ENCODE assay signal across 11 cellular contexts in genomic region chr15:74108611-74109010, GRCh38. TPM values are rescaled to one million over a fixed set of nuclear protein-coding genes. Genes with fewer than 3 reads are reported as not detected.
DNase-seq lines count a peak whose midpoint lies in the region; ATAC-seq, FAIRE-seq and TF ChIP-seq lines count a peak whose summit lies in the region.
"Not testable (repeated sequence)": the region's sequence is repeated elsewhere in the genome, so short reads cannot be mapped to it uniquely, and the experiment has no call there.
"Had no signal": no experiment of that assay in that cellular context is flagged by ENCODE, and none has a peak within 500 bp of the region (broad histone marks: within the 10 kb centered on the region; RNA-seq: fewer than 3 reads in every experiment).

No MANE protein-coding gene starts in this region.

- H3K9me2 ChIP-seq in PC-9 (ENCODE audit: insufficient read depth): not testable (repeated sequence)

- not testable (repeated sequence) for ATAC-seq in DND-41 (ENCODE audit: insufficient read depth, low read depth); GM12878

- not testable (repeated sequence) for H3K36me3 ChIP-seq in DND-41 (ENCODE audit: insufficient read depth, low read length); PC-9 (ENCODE audit: low read depth); GM12878 (ENCODE audit: control insufficient read depth in 2 of 2, insufficient read depth in 2 of 2, low read length in 1 of 2)

- H3K27ac ChIP-seq in DND-41 (ENCODE audit: low read length); PC-9; GM12878 (ENCODE audit: control insufficient read depth, insufficient read depth): not testable (repeated sequence)

- TF ChIP-seq EP300 in GM12878 (IDR thresholded peaks at IDR 0.05; ENCODE audit: borderline replicate concordance in 1 of 2, control insufficient read depth in 1 of 2, low read depth in 2 of 2, low read length in 2 of 2): not testable (repeated sequence)

- not testable (repeated sequence) for H2AFZ ChIP-seq in DND-41 (ENCODE audit: low read depth, low read length); PC-9; GM12878 (ENCODE audit: control insufficient read depth, low read depth, low read length)

- WGBS in GM12878 (ENCODE audit: insufficient coverage, insufficient replicate concordance, low lambda C conversion rate, missing lambda C conversion rate): 26% methylated on average over 6 of the region's 6 CpGs

- RAD21 ChIA-PET in GM12878 (lab: Charles Lee; ENCODE audit: unreplicated experiment): not testable (repeated sequence)

- H3K4me1 ChIP-seq in DND-41 (ENCODE audit: insufficient read depth, low read length); GM12878 (ENCODE audit: control insufficient read depth, insufficient read depth, low read length): not testable (repeated sequence)
- H3K4me1 ChIP-seq in PC-9 (replicated peaks; ENCODE audit: insufficient read depth): peaks cover 10% of the 10 kb centered on the region; the same call in 1 of the 2 replicates

- not testable (repeated sequence) for H3F3A ChIP-seq in PC-9 (ENCODE audit: insufficient read depth, low read depth)

- POLR2A ChIA-PET in PC-9 (lab: Charles Lee; ENCODE audit: unreplicated experiment); GM12878 (lab: Charles Lee): not testable (repeated sequence)

- not testable (repeated sequence) for DNase-seq in DND-41; PC-9; GM12878 (ENCODE audit: low read depth, low spot score); fibroblast of pulmonary artery (ENCODE audit: low read depth); retinal pigment epithelial cell (ENCODE audit: low read depth)

- not testable (repeated sequence) for H3K4me3 ChIP-seq in DND-41 (ENCODE audit: low read depth in 1 of 2, low read length in 2 of 2); GM12875 (ENCODE audit: low read depth, low read length); PC-9; GM12878; fibroblast of pulmonary artery (replicated peaks; ENCODE audit: low read depth, low read length); retinal pigment epithelial cell (ENCODE audit: low read length)

- not testable (repeated sequence) for BruUV-seq in PC-9 (replicated peaks; lab: Mats Ljungman, UMichigan); GM12878 (replicated peaks; lab: Mats Ljungman, UMichigan)

- not testable (repeated sequence) for H3K79me2 ChIP-seq in DND-41 (ENCODE audit: insufficient read depth, low read length); PC-9 (ENCODE audit: low read depth); GM12878 (ENCODE audit: control insufficient read depth, insufficient read depth, low read length)

- CTCF ChIA-PET in PC-9 (lab: Charles Lee): not testable (repeated sequence)
- CTCF ChIA-PET in GM12878 (lab: Yijun Ruan, JAX): interaction anchor here (1.3 kb wide), 1 partner anchor 213 kb away, joined by 3 read pairs; no protein-coding TSS in a partner anchor

- intact Hi-C loops in PC-9 (cut with micrococcal nuclease; ENCODE audit: unreplicated experiment); GM12878 (cut with micrococcal nuclease; ENCODE audit: unreplicated experiment): not testable (repeated sequence)

- not testable (repeated sequence) for H3K9me3 ChIP-seq in DND-41 (ENCODE audit: insufficient read depth, low read length, severe bottlenecking); PC-9 (ENCODE audit: insufficient read depth, low read depth); GM12878 (replicated peaks; ENCODE audit: control insufficient read depth, insufficient read depth, low read length)

- not testable (repeated sequence) for H3K9ac ChIP-seq in DND-41 (ENCODE audit: low read depth, low read length); GM12878 (ENCODE audit: control insufficient read depth, insufficient read depth, low read length)

- in situ Hi-C loops in GM12878 (cut with MboI): not testable (repeated sequence)

- SMC1A ChIA-PET in GM12878 (lab: Charles Lee; ENCODE audit: uncharacterized antibody, unreplicated experiment): not testable (repeated sequence)

- not testable (repeated sequence) for H4K20me1 ChIP-seq in DND-41 (ENCODE audit: insufficient read depth, low read length); PC-9 (ENCODE audit: insufficient read depth); GM12878 (ENCODE audit: control insufficient read depth, insufficient read depth)

- TF ChIP-seq RAD21 in GM12878 (IDR thresholded peaks at IDR 0.05; ENCODE audit: insufficient read depth, low read depth, low read length): not testable (repeated sequence)

- TF ChIP-seq CTCF in DND-41 (IDR thresholded peaks at IDR 0.05; ENCODE audit: borderline replicate concordance, extremely low read depth, low read length, poor library complexity, severe bottlenecking) (peak; percentile 23), GM12875 (IDR thresholded peaks at IDR 0.05; ENCODE audit: borderline replicate concordance, insufficient read depth, low read depth, low read length) (peak; percentile 25; the same call in 1 of the 2 replicates), LNCAP (IDR thresholded peaks at IDR 0.05) (0 out of 2 replicates have a peak, but pooled peaks have one; percentile 11), PC-9 (conservative IDR thresholded peaks at IDR 0.05) (peak; percentile 34; the same call in 1 of the 2 replicates), GM12878 (IDR thresholded peaks at IDR 0.05 in 2 of 3, conservative IDR thresholded peaks at IDR 0.05 in 1 of 3; ENCODE audit: control insufficient read depth in 2 of 3, extremely low read depth in 1 of 3, insufficient read depth in 1 of 3, low read depth in 3 of 3, low read length in 3 of 3) (0 out of 6 replicates have a peak, but pooled peaks of 1 of the 3 experiments have one; percentile 6), fibroblast of pulmonary artery (IDR thresholded peaks at IDR 0.05; ENCODE audit: low read length, missing control alignments) (peak; percentile 4), retinal pigment epithelial cell (conservative IDR thresholded peaks at IDR 0.05; ENCODE audit: low read depth, low read length) (peak; percentile 21)

- H3K4me2 ChIP-seq in DND-41 (ENCODE audit: insufficient read depth, low read length); PC-9; GM12878 (ENCODE audit: control insufficient read depth, insufficient read depth): not testable (repeated sequence)

- H3K27me3 ChIP-seq in DND-41 (ENCODE audit: insufficient read depth, low read length, poor library complexity); PC-9 (ENCODE audit: insufficient read depth, low read depth); GM12878 (replicated peaks in 1 of 2; ENCODE audit: control insufficient read depth in 2 of 2, insufficient read depth in 2 of 2, low read length in 1 of 2): not testable (repeated sequence)

- not testable (repeated sequence) for TF ChIP-seq POLR2A in GM12878 (IDR thresholded peaks at IDR 0.05; ENCODE audit: low read depth, low read length)

- peak; percentile 35 for FAIRE-seq in GM12878 (lab: Jason Lieb, UNC)

RNA-seq across cellular contexts. Expression of gene ISLR2, which starts 21.8 kb away (rescaled TPM):
- total RNA-seq in PC-9 (2021) (0.15 and 0.25 TPM in 2 replicates), GM12878 (2014; rRNA removed) (0.06 and 0.16 TPM in 2 replicates), GM12878 (2014; rRNA removed; fragmentation: Illumina TruSeq; extraction: Trizol) (0.04 TPM in 1 of 2 replicates, not detected in the other), GM12878 (2021) (0.21 and 0.37 TPM in 2 replicates)
- 0.08 TPM in 1 of 2 replicates, not detected in the other for total RNA-seq in GM12878 (2013; cell fraction: nucleolus; rRNA removed)
- 0.07 TPM for polyA plus RNA-seq in GM12878 (2011; ENCODE audit: low read depth)
- polyA plus RNA-seq in GM12878 (2011; rRNA removed) (not detected in 2 replicates), GM12878 (2014; fragmentation: Illumina TruSeq; extraction: Trizol) (0.09 TPM in 1 of 2 replicates, not detected in the other), GM12878 (2014; fragmentation: Nextera tagmentation; extraction: Ambion mirVana) (not detected), GM12878 (2014; rRNA removed) (0.10 and 0.30 TPM in 2 replicates), GM12878 (2016; fragmentation: Nextera tagmentation; extraction: Ambion mirVana) (under 1 TPM in 1 of 2 experiments, not detected in 1; 0.05 TPM)
- polyA plus RNA-seq in GM12878 (2011; cell fraction: cytosol; rRNA removed): 0.03 and 0.13 TPM in 2 replicates
- 0.33 and 0.37 TPM in 2 replicates for polyA plus RNA-seq in GM12878 (2011; cell fraction: nucleus; rRNA removed)
- polyA plus RNA-seq in GM12878 (2012): 0.24 and 0.32 TPM in 2 replicates
- polyA minus RNA-seq in GM12878 (2011; rRNA and poly(A)+ RNA removed): not detected in 2 replicates
- polyA minus RNA-seq in GM12878 (2011; cell fraction: cytosol; rRNA and poly(A)+ RNA removed): not detected in 2 replicates
- polyA minus RNA-seq in GM12878 (2011; cell fraction: nucleus; rRNA and poly(A)+ RNA removed): not detected in 2 replicates
- total RNA-seq: Daoy, GM23248, HepG2 had no signal
- polyA plus RNA-seq: HepG2 had no signal

RNA-seq across cellular contexts. Expression of gene GOLGA6A, which starts 26.3 kb away (rescaled TPM):
- total RNA-seq in PC-9 (2021) (1.2 TPM in 1 of 2 replicates, not detected in the other), GM12878 (2014; rRNA removed) (not detected in 2 replicates), GM12878 (2014; rRNA removed; fragmentation: Illumina TruSeq; extraction: Trizol) (not detected in 2 replicates), GM12878 (2021) (not detected in 2 replicates)
- total RNA-seq in GM12878 (2013; cell fraction: nucleolus; rRNA removed): 0.21 and 0.44 TPM in 2 replicates
- not detected for polyA plus RNA-seq in GM12878 (2011; ENCODE audit: low read depth)
- polyA plus RNA-seq in GM12878 (2011; rRNA removed) (not detected in 2 replicates), GM12878 (2014; fragmentation: Illumina TruSeq; extraction: Trizol) (not detected in 2 replicates), GM12878 (2014; fragmentation: Nextera tagmentation; extraction: Ambion mirVana) (not detected), GM12878 (2014; rRNA removed) (not detected in 2 replicates), GM12878 (2016; fragmentation: Nextera tagmentation; extraction: Ambion mirVana) (not detected)
- polyA plus RNA-seq in GM12878 (2011; cell fraction: cytosol; rRNA removed): not detected in 2 replicates
- polyA plus RNA-seq in GM12878 (2011; cell fraction: nucleus; rRNA removed): 0.09 TPM in 1 of 2 replicates, not detected in the other
- polyA plus RNA-seq in GM12878 (2012): 0.03 TPM in 1 of 2 replicates, not detected in the other
- 0.31 TPM in 1 of 2 replicates, not detected in the other for polyA minus RNA-seq in GM12878 (2011; rRNA and poly(A)+ RNA removed)
- polyA minus RNA-seq in GM12878 (2011; cell fraction: cytosol; rRNA and poly(A)+ RNA removed): not detected in 2 replicates
- polyA minus RNA-seq in GM12878 (2011; cell fraction: nucleus; rRNA and poly(A)+ RNA removed): not detected in 2 replicates
- total RNA-seq: Daoy, GM23248, RPMI7951 had no signal
- polyA plus RNA-seq: GM23248 had no signal
